In the genomic region with DNA sequence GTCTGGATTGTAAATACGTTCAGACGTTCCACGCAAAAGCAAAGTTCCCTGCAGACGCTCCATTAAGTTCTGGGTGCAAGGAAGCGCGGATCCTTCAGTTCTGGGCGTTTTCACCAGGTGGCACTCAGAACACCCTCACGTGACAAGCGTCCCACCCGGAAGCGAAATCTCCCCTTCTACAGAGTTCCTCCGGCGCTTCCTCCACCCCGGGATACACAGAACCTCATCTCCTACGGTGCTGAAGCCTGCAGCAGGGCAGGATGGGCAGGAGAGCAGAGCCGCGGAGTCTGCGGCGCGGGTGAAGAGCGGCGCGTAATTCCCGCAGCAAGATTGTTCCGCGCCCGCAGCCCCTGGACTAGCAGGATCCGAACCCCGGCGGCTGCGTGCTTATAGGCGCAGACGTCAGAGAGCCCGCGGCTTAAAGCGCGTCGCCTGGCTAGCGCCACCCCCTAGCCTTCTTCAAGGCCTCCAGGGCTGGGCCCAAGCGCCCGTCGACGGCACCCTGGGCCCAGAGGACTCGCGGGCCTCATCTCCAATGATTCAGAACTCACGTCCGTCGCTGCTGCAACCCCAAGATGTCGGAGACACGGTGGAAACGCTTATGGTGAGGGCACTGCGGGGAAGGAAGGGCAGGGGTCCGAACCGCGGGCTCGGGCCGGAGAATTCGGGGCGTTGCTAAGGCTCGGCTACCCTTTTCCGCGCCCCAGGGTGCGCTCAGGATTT, we compare ENCODE assay signal across 8 cellular contexts. TPM values are rescaled to one million over a fixed set of nuclear protein-coding genes. Genes with fewer than 3 reads are reported as not detected.
A peak's percentile ranks its signal among the peaks of the same experiment; 100 is the strongest.
DNase-seq lines count a peak whose midpoint lies in the region; ATAC-seq and TF ChIP-seq lines count a peak whose summit lies in the region.

A gene with protein sequence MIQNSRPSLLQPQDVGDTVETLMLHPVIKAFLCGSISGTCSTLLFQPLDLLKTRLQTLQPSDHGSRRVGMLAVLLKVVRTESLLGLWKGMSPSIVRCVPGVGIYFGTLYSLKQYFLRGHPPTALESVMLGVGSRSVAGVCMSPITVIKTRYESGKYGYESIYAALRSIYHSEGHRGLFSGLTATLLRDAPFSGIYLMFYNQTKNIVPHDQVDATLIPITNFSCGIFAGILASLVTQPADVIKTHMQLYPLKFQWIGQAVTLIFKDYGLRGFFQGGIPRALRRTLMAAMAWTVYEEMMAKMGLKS (plus strand): TSS at position 181 of the 723 bp plus-strand sequence. CDS start 355 bp downstream, at position 536.

- H3K27me3 ChIP-seq in muscle layer of colon (ENCODE audit: control insufficient read depth in 1 of 2, insufficient read depth in 2 of 2, low read length in 2 of 2): no peaks in the 10 kb centered on the region

- H3K4me1 ChIP-seq in muscle layer of colon (ENCODE audit: insufficient read depth, low read length): peaks cover 11% of the 10 kb centered on the region

- no peaks in the 10 kb centered on the region for H3K36me3 ChIP-seq in muscle layer of colon (ENCODE audit: insufficient read depth, low read length)

- peak within 1 kb of the TSS; percentile 90 for H3K27ac ChIP-seq in C4-2B
- peak within 1 kb of the TSS; percentile 85 for H3K27ac ChIP-seq in muscle layer of colon (ENCODE audit: low read depth, low read length)

- H3K9ac ChIP-seq in muscle layer of colon (ENCODE audit: low read length): peak within 1 kb of the TSS; percentile 70

- peak within 1 kb of the TSS; percentile 63 to 96 for H3K4me3 ChIP-seq in muscle layer of colon (ENCODE audit: low read depth in 1 of 2, low read length in 2 of 2)

- TF ChIP-seq CTCF in C4-2B (conservative IDR thresholded peaks at IDR 0.05): peak; percentile 37

- DNase-seq in HT-29 (ENCODE audit: low spot score) (peak; percentile 73), epidermal melanocyte (ENCODE audit: insufficient read length, low spot score) (peak; percentile 71), NCI-H1092 (lab: John Stamatoyannopoulos, UW) (no peak)
- peak; percentile 42 to 64 for DNase-seq in activated CD8-positive, alpha-beta memory T cell treated with anti-CD3 and anti-CD28 coated beads for 1 hour (ENCODE audit: extremely low read depth in 1 of 2, low read depth in 1 of 2)
- DNase-seq in stimulated activated CD8-positive, alpha-beta memory T cell treated with anti-CD3 and anti-CD28 coated beads, Interleukin-7, amount 100 ng/mL, for 4 hours (ENCODE audit: low read depth in 2 of 2): peak; percentile 63 to 73

- ATAC-seq in GM19468 (IDR thresholded peaks at IDR 0.05; ENCODE audit: extremely low read depth, unreplicated experiment): peak; percentile 46

- no peaks in the 10 kb centered on the region for H3K9me3 ChIP-seq in muscle layer of colon (ENCODE audit: low read length)

RNA-seq across cellular contexts. Expression of the gene that starts here (rescaled TPM):
- total RNA-seq in HT-29 (2014; rRNA removed; shearing (Covaris generic)): 18.1 and 24.1 TPM in 2 replicates
